8 cellular contexts compared by ENCODE assay signal in genomic region chr13:51453308-51453958, GRCh38. TPM values are rescaled to one million over a fixed set of nuclear protein-coding genes. Genes with fewer than 3 reads are reported as not detected.
DNase-seq lines count a peak whose midpoint lies in the region; ATAC-seq and TF ChIP-seq lines count a peak whose summit lies in the region.

No MANE protein-coding gene starts in this region.

- H3K9me3 Mint-ChIP-seq in natural killer cell treated with Interleukin-12 subunit alpha and Interleukin-12 subunit beta and Interleukin-15 and Interleukin-18, amount 100 ng/mL, for 72 hours, result no peaks in the 10 kb centered on the region
- H3K9me3 Mint-ChIP-seq in stimulated activated naive B cell treated with anti-CD40 and anti-IgM and Interleukin-4, amounts not matched to agents 10 μg/mL and 1 μg/mL and 100 μg/mL, for 72 hours, result peaks cover 3 to 4% of the 10 kb centered on the region in 2 donors

- ATAC-seq in GM18873 (IDR thresholded peaks at IDR 0.05; ENCODE audit: low FRiP score, unreplicated experiment) (peak; percentile 40), HG03097 (IDR thresholded peaks at IDR 0.05; ENCODE audit: low FRiP score, unreplicated experiment) (peak; percentile 41)
- ATAC-seq in natural killer cell treated with Interleukin-12 subunit alpha and Interleukin-12 subunit beta and Interleukin-15 and Interleukin-18, amount 100 ng/mL, for 72 hours, result peak; percentile 62 to 65
- peak; percentile 64 to 66 for ATAC-seq in stimulated activated naive B cell treated with anti-CD40 and anti-IgM and Interleukin-4, amounts not matched to agents 10 μg/mL and 1 μg/mL and 100 μg/mL, for 72 hours (replicated peaks)

- DNase-seq in AG08395 (ENCODE audit: low spot score), result peak; percentile 69
- DNase-seq in NCI-H82 (lab: John Stamatoyannopoulos, UW), result peak; percentile 94
- peak; percentile 89 for DNase-seq in activated CD8-positive, alpha-beta memory T cell treated with anti-CD3 and anti-CD28 coated beads, Interleukin-2, amount 50 U/mL, for 48 hours
- DNase-seq in erythroblast (lab: John Stamatoyannopoulos, UW), result peak in 1 of 2 experiments; percentile 96
- DNase-seq in natural killer cell treated with Interleukin-12 subunit alpha and Interleukin-12 subunit beta and Interleukin-15 and Interleukin-18, amount 100 ng/mL, for 72 hours (ENCODE audit: low spot score), result peak; percentile 90
- DNase-seq in stimulated activated naive B cell treated with anti-CD40 and anti-IgM and Interleukin-4, amounts not matched to agents 10 μg/mL and 1 μg/mL and 100 μg/mL, for 72 hours, result peak; percentile 91

- peak overlapping the region; percentile 79 to 91 for H3K27ac Mint-ChIP-seq in natural killer cell treated with Interleukin-12 subunit alpha and Interleukin-12 subunit beta and Interleukin-15 and Interleukin-18, amount 100 ng/mL, for 72 hours
- peak overlapping the region; percentile 96 for H3K27ac Mint-ChIP-seq in stimulated activated naive B cell treated with anti-CD40 and anti-IgM and Interleukin-4, amounts not matched to agents 10 μg/mL and 1 μg/mL and 100 μg/mL, for 72 hours

- peak overlapping the region; percentile 91 for H3K4me3 Mint-ChIP-seq in natural killer cell treated with Interleukin-12 subunit alpha and Interleukin-12 subunit beta and Interleukin-15 and Interleukin-18, amount 100 ng/mL, for 72 hours
- peak overlapping the region; percentile 79 to 85 for H3K4me3 Mint-ChIP-seq in stimulated activated naive B cell treated with anti-CD40 and anti-IgM and Interleukin-4, amounts not matched to agents 10 μg/mL and 1 μg/mL and 100 μg/mL, for 72 hours

- TF ChIP-seq POLR2A in erythroblast (IDR thresholded peaks at IDR 0.05; ENCODE audit: low read length), result peak; percentile 92

- H3K4me1 Mint-ChIP-seq in natural killer cell treated with Interleukin-12 subunit alpha and Interleukin-12 subunit beta and Interleukin-15 and Interleukin-18, amount 100 ng/mL, for 72 hours (ENCODE audit: low read depth in 2 of 2), result peaks cover 33 to 44% of the 10 kb centered on the region in 2 donors
- peaks cover 27 to 45% of the 10 kb centered on the region in 2 donors for H3K4me1 Mint-ChIP-seq in stimulated activated naive B cell treated with anti-CD40 and anti-IgM and Interleukin-4, amounts not matched to agents 10 μg/mL and 1 μg/mL and 100 μg/mL, for 72 hours

- peaks cover 19% of the 10 kb centered on the region for H3K36me3 Mint-ChIP-seq in natural killer cell treated with Interleukin-12 subunit alpha and Interleukin-12 subunit beta and Interleukin-15 and Interleukin-18, amount 100 ng/mL, for 72 hours
- peaks cover 13 to 50% of the 10 kb centered on the region in 2 donors for H3K36me3 Mint-ChIP-seq in stimulated activated naive B cell treated with anti-CD40 and anti-IgM and Interleukin-4, amounts not matched to agents 10 μg/mL and 1 μg/mL and 100 μg/mL, for 72 hours

- H3K27me3 Mint-ChIP-seq in natural killer cell treated with Interleukin-12 subunit alpha and Interleukin-12 subunit beta and Interleukin-15 and Interleukin-18, amount 100 ng/mL, for 72 hours, result no peaks in the 10 kb centered on the region
- H3K27me3 Mint-ChIP-seq in stimulated activated naive B cell treated with anti-CD40 and anti-IgM and Interleukin-4, amounts not matched to agents 10 μg/mL and 1 μg/mL and 100 μg/mL, for 72 hours, result no peaks in the 10 kb centered on the region

RNA-seq across cellular contexts. Expression of gene INTS6, which starts 0.6 kb away (rescaled TPM):
- 10 to 100 TPM; 66.1 to 92.3 TPM for total RNA-seq in natural killer cell treated with Interleukin-12 subunit alpha and Interleukin-12 subunit beta and Interleukin-15 and Interleukin-18, amount 100 ng/mL, for 72 hours
